Comparison of ENCODE assay signal across 11 cellular contexts in the genomic region with DNA sequence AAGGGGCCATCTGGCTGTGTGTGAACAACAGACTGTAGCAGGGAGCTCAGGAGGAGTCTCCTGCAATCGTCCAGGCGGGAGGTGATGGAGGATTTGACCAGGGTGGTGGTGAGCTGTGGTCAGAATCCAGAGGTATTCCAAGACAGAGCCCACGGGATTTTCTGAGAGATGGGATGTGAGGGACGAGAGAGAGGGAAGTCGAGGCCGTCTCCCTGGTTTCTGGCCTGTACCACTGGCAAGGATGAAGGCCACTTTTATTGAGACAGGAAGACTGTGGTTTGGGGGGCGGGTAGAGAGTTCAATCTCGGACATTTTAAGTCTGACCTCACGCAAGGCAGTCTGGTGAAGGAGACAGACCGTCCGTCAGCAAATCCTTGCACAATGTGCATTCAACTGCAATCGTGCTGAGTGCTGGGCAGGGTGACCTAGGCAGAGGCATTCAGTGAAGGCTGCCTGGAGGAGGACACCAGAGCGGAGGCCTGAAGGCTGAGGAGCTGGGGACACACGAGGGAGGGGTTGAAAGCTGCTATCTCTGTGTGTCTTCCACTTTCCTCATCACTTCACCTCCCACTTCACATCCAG. TPM values are rescaled to one million over a fixed set of nuclear protein-coding genes. Genes with fewer than 3 reads are reported as not detected.
DNase-seq lines count a peak whose midpoint lies in the region; ATAC-seq and TF ChIP-seq lines count a peak whose summit lies in the region.
"Had no signal": no experiment of that assay in that cellular context is flagged by ENCODE, and none has a peak within 500 bp of the region (broad histone marks: within the 10 kb centered on the region; RNA-seq: fewer than 3 reads in every experiment).

No MANE protein-coding gene starts in this region.

- no peaks in the 10 kb centered on the region for H3K9me3 Mint-ChIP-seq in CD8-positive, alpha-beta T cell
- H3K9me3 Mint-ChIP-seq in central memory CD8-positive, alpha-beta T cell: no peaks in the 10 kb centered on the region
- H3K9me3 Mint-ChIP-seq in neural progenitor cell: peaks cover 24% of the 10 kb centered on the region

- H3K4me2 ChIP-seq in neural progenitor cell: no peak overlapping the region
- H3K4me2 ChIP-seq: hepatocyte had no signal

- H3K4me1 ChIP-seq in CD8-positive, alpha-beta T cell (ENCODE audit: insufficient read depth, low read length): peaks cover 80% of the 10 kb centered on the region
- H3K4me1 ChIP-seq in neural progenitor cell (peaks cover 1% of the 10 kb centered on the region), gastrocnemius medialis (no peaks in the 10 kb centered on the region)

- TF ChIP-seq CTCF in CD8-positive, alpha-beta T cell (IDR thresholded peaks at IDR 0.05): no peak
- no peak for TF ChIP-seq CTCF in neural progenitor cell (IDR thresholded peaks at IDR 0.05)
- no peak for TF ChIP-seq CTCF in gastrocnemius medialis (IDR thresholded peaks at IDR 0.05 in 4 of 5, conservative IDR thresholded peaks at IDR 0.05 in 1 of 5)

- no peak for DNase-seq in CD8-positive, alpha-beta T cell
- DNase-seq in NOMO-1 treated with dmso at 0.1 percent for 144 hours (lab: John Stamatoyannopoulos, UW; ENCODE audit: unreplicated experiment): peak; percentile 65
- no peak for DNase-seq in central memory CD8-positive, alpha-beta T cell (ENCODE audit: low spot score in 2 of 2)
- no peak for DNase-seq in neural progenitor cell (ENCODE audit: low spot score)
- no peak for DNase-seq in gastrocnemius medialis
- DNase-seq: activated CD4-positive, alpha-beta T cell treated with anti-CD3 and anti-CD28 coated beads for 4 hours had no signal

- no peaks in the 10 kb centered on the region for H4K20me1 ChIP-seq in neural progenitor cell (ENCODE audit: low read depth)

- H3K27me3 Mint-ChIP-seq in CD8-positive, alpha-beta T cell (ENCODE audit: low read depth): no peaks in the 10 kb centered on the region
- no peaks in the 10 kb centered on the region for H3K27me3 Mint-ChIP-seq in central memory CD8-positive, alpha-beta T cell
- no peaks in the 10 kb centered on the region for H3K27me3 Mint-ChIP-seq in neural progenitor cell (ENCODE audit: insufficient read depth, low read depth)

- no peaks in the 10 kb centered on the region for H3K27me3 ChIP-seq in CD8-positive, alpha-beta T cell (ENCODE audit: insufficient read depth, low read length)
- H3K27me3 ChIP-seq in neural progenitor cell: no peaks in the 10 kb centered on the region
- no peaks in the 10 kb centered on the region for H3K27me3 ChIP-seq in gastrocnemius medialis
- H3K27me3 ChIP-seq: hepatocyte had no signal

- no peak overlapping the region for H2AFZ ChIP-seq in neural progenitor cell (replicated peaks)
- H2AFZ ChIP-seq: hepatocyte had no signal

- peaks cover 29% of the 10 kb centered on the region for H3K36me3 Mint-ChIP-seq in CD8-positive, alpha-beta T cell
- peaks cover 20% of the 10 kb centered on the region for H3K36me3 Mint-ChIP-seq in central memory CD8-positive, alpha-beta T cell (ENCODE audit: insufficient read depth)
- H3K36me3 Mint-ChIP-seq in neural progenitor cell: peaks cover 22% of the 10 kb centered on the region

- intact Hi-C loops in CD8-positive, alpha-beta T cell (cut with DNase I, micrococcal nuclease): loop anchor here in 1 of 2 experiments (2.0 kb wide), 1 partner anchor 17 kb away; no protein-coding TSS in a partner anchor
- intact Hi-C loops in gastrocnemius medialis (cut with DNase I; ENCODE audit: low total_unique reads): no loop called here

- no peak for ATAC-seq in CD8-positive, alpha-beta T cell
- no peak for ATAC-seq in central memory CD8-positive, alpha-beta T cell (replicated peaks; ENCODE audit: extremely low read depth, poor library complexity, severe bottlenecking)
- ATAC-seq in HG03045 (IDR thresholded peaks at IDR 0.05; ENCODE audit: unreplicated experiment): no peak
- no peak for ATAC-seq in esophagus mucosa
- no peak for ATAC-seq in gastrocnemius medialis
- no peak for ATAC-seq in GM19467 (IDR thresholded peaks at IDR 0.05; ENCODE audit: unreplicated experiment)

- no peak overlapping the region for H3K27ac ChIP-seq in CD8-positive, alpha-beta T cell (ENCODE audit: low read depth, low read length)
- H3K27ac ChIP-seq in neural progenitor cell (no peak overlapping the region), gastrocnemius medialis (no peak overlapping the region)
- H3K27ac ChIP-seq: hepatocyte had no signal

- no peaks in the 10 kb centered on the region for H3K9me3 ChIP-seq in CD8-positive, alpha-beta T cell (ENCODE audit: low read length)
- H3K9me3 ChIP-seq in neural progenitor cell (ENCODE audit: low read depth): no peaks in the 10 kb centered on the region
- H3K9me3 ChIP-seq in gastrocnemius medialis: no peaks in the 10 kb centered on the region

- peak overlapping the region; percentile 35 for H3K4me3 Mint-ChIP-seq in CD8-positive, alpha-beta T cell
- peak overlapping the region; percentile 60 for H3K4me3 Mint-ChIP-seq in central memory CD8-positive, alpha-beta T cell
- peak overlapping the region; percentile 30 for H3K4me3 Mint-ChIP-seq in neural progenitor cell
- H3K4me3 Mint-ChIP-seq: nephron had no signal

- CTCF ChIA-PET in CD8-positive, alpha-beta T cell (lab: Charles Lee): no interaction called here

- no peak for TF ChIP-seq POLR2A in gastrocnemius medialis (IDR thresholded peaks at IDR 0.05)

- no peaks in the 10 kb centered on the region for H3K79me2 ChIP-seq in neural progenitor cell (ENCODE audit: low read depth)
- H3K79me2 ChIP-seq: hepatocyte had no signal

- H3K9ac ChIP-seq in neural progenitor cell: no peak overlapping the region

- H3K36me3 ChIP-seq in CD8-positive, alpha-beta T cell (ENCODE audit: insufficient read depth, low read length): no peaks in the 10 kb centered on the region
- H3K36me3 ChIP-seq in neural progenitor cell: no peaks in the 10 kb centered on the region
- H3K36me3 ChIP-seq in gastrocnemius medialis: no peaks in the 10 kb centered on the region

- H3K4me1 Mint-ChIP-seq in CD8-positive, alpha-beta T cell (ENCODE audit: low read depth): peaks cover 85% of the 10 kb centered on the region
- H3K4me1 Mint-ChIP-seq in central memory CD8-positive, alpha-beta T cell: peaks cover 86% of the 10 kb centered on the region
- peaks cover 52% of the 10 kb centered on the region for H3K4me1 Mint-ChIP-seq in neural progenitor cell

- POLR2A ChIA-PET in CD8-positive, alpha-beta T cell (lab: Charles Lee): interaction anchor here (0.6 to 1.6 kb wide), 5 partner anchors 14 to 1750 kb away, joined by 3 to 5 read pairs (median 3); no protein-coding TSS in a partner anchor

- in situ Hi-C loops in gastrocnemius medialis (cut with MboI; ENCODE audit: low sequenced_read_pairs in 4 of 4): no loop called here

- no peak overlapping the region for H3K4me3 ChIP-seq in CD8-positive, alpha-beta T cell (ENCODE audit: low read depth, low read length)
- H3K4me3 ChIP-seq in neural progenitor cell (no peak overlapping the region), gastrocnemius medialis (no peak overlapping the region)
- H3K4me3 ChIP-seq: hepatocyte had no signal

- no peaks in the 10 kb centered on the region for H3F3A ChIP-seq in neural progenitor cell (ENCODE audit: low read depth)

- H3K27ac Mint-ChIP-seq in CD8-positive, alpha-beta T cell: peak overlapping the region; percentile 90
- peak overlapping the region; percentile 80 for H3K27ac Mint-ChIP-seq in central memory CD8-positive, alpha-beta T cell (ENCODE audit: low read depth)
- peak overlapping the region; percentile 76 for H3K27ac Mint-ChIP-seq in neural progenitor cell

RNA-seq across cellular contexts. Expression of a gene that starts 53.9 kb away (rescaled TPM):
- 100 to 1,000 TPM; 111 to 117 TPM for total RNA-seq in CD8-positive, alpha-beta T cell
- total RNA-seq in neural progenitor cell (ENCODE audit: low replicate concordance): 4.5 and 13.4 TPM in 2 replicates
- 2.7 TPM for total RNA-seq in esophagus mucosa
- total RNA-seq in gastrocnemius medialis: 10 to 100 TPM in 1 of 4 donors, 1 to 10 TPM in 3; 7.5 to 10.9 (median 9.1) TPM
